Comparison of ENCODE assay signal across 28 cellular contexts in genomic region chr1:244639561-244639960, GRCh38.
"Had no signal": no experiment of that assay in that cellular context is flagged by ENCODE, and none has a peak within 500 bp of the region (broad histone marks: within the 10 kb centered on the region; RNA-seq: fewer than 3 reads in every experiment).

No MANE protein-coding gene starts in this region.

- DNase-seq: activated B cell treated with CpG ODN at 0.5 μM for 24 hours; activated CD4-positive, alpha-beta memory T cell treated with anti-CD3 and anti-CD28 coated beads for 36 hours; activated CD4-positive, alpha-beta T cell treated with anti-CD3 and anti-CD28 coated beads for 4 hours; activated CD4-positive, alpha-beta T cell treated with anti-CD3 and anti-CD28 coated beads, Interleukin-2, amount 10 ng/mL, durations not matched to agents 24 days and 14 days; activated CD4-positive, alpha-beta T cell treated with anti-CD3 and anti-CD28 coated beads, Interleukin-2, amount 50 U/mL, for 1 hour; activated CD4-positive, alpha-beta T cell treated with anti-CD3 and anti-CD28 coated beads, Interleukin-2, amount 50 U/mL, for 4 hours; activated CD4-positive, CD25-positive, alpha-beta regulatory T cell treated with anti-CD3 and anti-CD28 coated beads, Interleukin-2, amount 50 U/mL, for 72 hours; activated CD8-positive, alpha-beta memory T cell treated with anti-CD3 and anti-CD28 coated beads, Interleukin-2, amount 50 U/mL, for 4 hours; activated CD8-positive, alpha-beta T cell treated with anti-CD3 and anti-CD28 coated beads for 36 hours; activated effector memory CD4-positive, alpha-beta T cell treated with Interleukin-2 at 50 U/mL for 16 hours; activated gamma-delta T cell; activated naive CD4-positive, alpha-beta T cell treated with anti-CD3 and anti-CD28 coated beads, Interleukin-2, amount 10 ng/mL, durations not matched to agents 7 days and 5 days; activated naive CD4-positive, alpha-beta T cell treated with Interleukin-2 at 50 U/mL for 16 hours; activated naive CD8-positive, alpha-beta T cell treated with anti-CD3 and anti-CD28 coated beads, Interleukin-2, amount 10 ng/mL, durations not matched to agents 7 days and 5 days; activated naive CD8-positive, alpha-beta T cell treated with anti-CD3 and anti-CD28 coated beads, Interleukin-2, amount 50 U/mL, for 24 hours; activated T-cell treated with anti-CD3 and anti-CD28 coated beads, Interleukin-2, amount 50 U/mL, for 24 hours; activated T-cell treated with anti-CD3 and anti-CD28 coated beads, Interleukin-2, amount 50 U/mL, for 48 hours; amygdala; anterior cingulate cortex; caudate nucleus; cerebellar nuclear complex; SW 1271; T-helper 1 cell; T-helper 2 cell; T-helper 9 cell had no signal

- H3K27me3 ChIP-seq: ascending aorta, cardiac muscle cell had no signal

- H3K9me3 ChIP-seq: ascending aorta had no signal

- H3K4me3 ChIP-seq: ascending aorta, cardiac muscle cell had no signal

- ATAC-seq: activated CD8-positive, alpha-beta T cell treated with anti-CD3 and anti-CD28 coated beads for 36 hours; activated naive CD8-positive, alpha-beta T cell treated with anti-CD3 and anti-CD28 coated beads, Interleukin-2, amount 50 U/mL, for 24 hours had no signal

- H3K27ac ChIP-seq: ascending aorta, cardiac muscle cell, VCaP had no signal

- H3K36me3 ChIP-seq: ascending aorta, cardiac muscle cell had no signal

- H3K4me1 ChIP-seq: ascending aorta had no signal
